20 cellular contexts compared by ENCODE assay signal in genomic region chr4:21032246-21032645, GRCh38.
A peak's percentile ranks its signal among the peaks of the same experiment; 100 is the strongest.
DNase-seq lines count a peak whose midpoint lies in the region; ATAC-seq and TF ChIP-seq lines count a peak whose summit lies in the region.
"Had no signal": no experiment of that assay in that cellular context is flagged by ENCODE, and none has a peak within 500 bp of the region (broad histone marks: within the 10 kb centered on the region; RNA-seq: fewer than 3 reads in every experiment).

No MANE protein-coding gene starts in this region.

- no peak overlapping the region for H4K8ac ChIP-seq in mesenchymal stem cell (ENCODE audit: low read length)

- no peak overlapping the region for H2BK15ac ChIP-seq in mesenchymal stem cell (ENCODE audit: low read depth, poor library complexity, severe bottlenecking)

- no peak overlapping the region for H2BK12ac ChIP-seq in mesenchymal stem cell (ENCODE audit: low read length in 2 of 2)

- H3K36me3 ChIP-seq in mesenchymal stem cell (ENCODE audit: control insufficient read depth in 1 of 2, insufficient read depth in 2 of 2, low read depth in 1 of 2, low read length in 2 of 2) (no peaks in the 10 kb centered on the region), smooth muscle cell (ENCODE audit: low read depth) (no peaks in the 10 kb centered on the region)
- H3K36me3 ChIP-seq: BE2C had no signal

- no peak overlapping the region for H2BK120ac ChIP-seq in mesenchymal stem cell (ENCODE audit: low read depth, low read length)

- no peak overlapping the region for H3K23ac ChIP-seq in mesenchymal stem cell (ENCODE audit: low read length in 2 of 2)

- no CpG with 5 or more reads among the region's 1 CpG for WGBS in mesenchymal stem cell
- WGBS in smooth muscle cell (ENCODE audit: low lambda C conversion rate) = 93% methylated on average over 1 of the region's 1 CpG
- WGBS in right cardiac atrium = 80% methylated on average over 1 of the region's 1 CpG

- H3K79me2 ChIP-seq in smooth muscle cell (ENCODE audit: low read depth) = no peaks in the 10 kb centered on the region

- H3K4me1 ChIP-seq in mesenchymal stem cell (ENCODE audit: control insufficient read depth, insufficient read depth, low read depth, low read length) (no peaks in the 10 kb centered on the region), smooth muscle cell (ENCODE audit: low read depth) (no peaks in the 10 kb centered on the region), right cardiac atrium (ENCODE audit: control insufficient read depth, insufficient read depth, low read length) (no peaks in the 10 kb centered on the region)
- H3K4me1 ChIP-seq: BE2C had no signal

- no peak overlapping the region for H2AFZ ChIP-seq in mesenchymal stem cell (ENCODE audit: low read depth, low read length)
- no peak overlapping the region for H2AFZ ChIP-seq in smooth muscle cell (ENCODE audit: low read depth)

- no peaks in the 10 kb centered on the region for H3K79me1 ChIP-seq in mesenchymal stem cell (replicated peaks; ENCODE audit: low read length, poor library complexity, severe bottlenecking)

- no peak for TF ChIP-seq CTCF in smooth muscle cell (IDR thresholded peaks at IDR 0.05; ENCODE audit: borderline replicate concordance, insufficient read depth, poor library complexity, severe bottlenecking)

- intact Hi-C loops in right cardiac atrium (cut with DNase I) = no loop called here

- H3K9ac ChIP-seq in mesenchymal stem cell (ENCODE audit: low read length) = no peak overlapping the region
- H3K9ac ChIP-seq in smooth muscle cell (ENCODE audit: low read depth) = no peak overlapping the region

- H3K4me3 ChIP-seq in mesenchymal stem cell (ENCODE audit: insufficient read depth in 1 of 2, low read depth in 1 of 2, low read length in 2 of 2) = no peak overlapping the region
- no peak overlapping the region for H3K4me3 ChIP-seq in smooth muscle cell
- no peak overlapping the region for H3K4me3 ChIP-seq in right cardiac atrium (ENCODE audit: low read length)

- H3K4me2 ChIP-seq in mesenchymal stem cell (ENCODE audit: low read length, poor library complexity, severe bottlenecking) (no peak overlapping the region), smooth muscle cell (peak overlapping the region; percentile 8)

- no peak overlapping the region for H2AK5ac ChIP-seq in mesenchymal stem cell (ENCODE audit: low read length, severe bottlenecking)

- no peaks in the 10 kb centered on the region for H4K20me1 ChIP-seq in smooth muscle cell (ENCODE audit: low read depth)

- DNase-seq in HT1080 (ENCODE audit: low read depth) (peak; percentile 24), astrocyte of the hippocampus (ENCODE audit: low read depth, low spot score) (peak; percentile 67), mesenchymal stem cell (peak; percentile 2), smooth muscle cell (lab: John Stamatoyannopoulos, UW; ENCODE audit: unreplicated experiment) (no peak), right cardiac atrium (no peak), NCI-H2227 treated with DMSO at 0.1 percent for 48 hours (lab: John Stamatoyannopoulos, UW) (no peak), A172 (ENCODE audit: low spot score) (no peak)
- DNase-seq: ACHN; BE2C; C1 segment of cervical spinal cord; CD4-positive, CD25-positive, alpha-beta regulatory T cell; CD8-positive, alpha-beta memory T cell; COR-L47; DMS 273 treated with DMSO at 0.1 percent for 48 hours; DMS79; GDM1; GOT3; H7; HFFc6 had no signal

- H3K27me3 ChIP-seq in mesenchymal stem cell (ENCODE audit: control insufficient read depth in 1 of 2, insufficient read depth in 1 of 2, low read length in 2 of 2) (no peaks in the 10 kb centered on the region), smooth muscle cell (ENCODE audit: low read depth) (no peaks in the 10 kb centered on the region), right cardiac atrium (ENCODE audit: control insufficient read depth, insufficient read depth) (no peaks in the 10 kb centered on the region)
- H3K27me3 ChIP-seq: BE2C had no signal

- peaks cover 8% of the 10 kb centered on the region for H3K9me3 ChIP-seq in mesenchymal stem cell (ENCODE audit: control insufficient read depth, low read length)
- no peaks in the 10 kb centered on the region for H3K9me3 ChIP-seq in smooth muscle cell (replicated peaks; ENCODE audit: low read depth)
- H3K9me3 ChIP-seq in right cardiac atrium (ENCODE audit: control insufficient read depth, low read length) = no peaks in the 10 kb centered on the region
- H3K9me3 ChIP-seq: BE2C had no signal

- H3K14ac ChIP-seq in mesenchymal stem cell (ENCODE audit: low read length in 2 of 2) = no peak overlapping the region

- H3K27ac ChIP-seq in mesenchymal stem cell (ENCODE audit: low read length, poor library complexity, severe bottlenecking) (peak overlapping the region; percentile 62), smooth muscle cell (ENCODE audit: low read depth) (no peak overlapping the region), right cardiac atrium (ENCODE audit: low read length) (no peak overlapping the region)

- H2BK5ac ChIP-seq in mesenchymal stem cell (ENCODE audit: low read depth, low read length, poor library complexity, severe bottlenecking) = no peak overlapping the region

- H4K91ac ChIP-seq in mesenchymal stem cell (ENCODE audit: low read length) = no peak overlapping the region

- no peaks in the 10 kb centered on the region for H3F3A ChIP-seq in smooth muscle cell (ENCODE audit: low read depth)

- ATAC-seq in right cardiac atrium = no peak
- ATAC-seq: HCT116 had no signal

- H3K4ac ChIP-seq in mesenchymal stem cell (ENCODE audit: low read depth in 1 of 2, low read length in 2 of 2) = no peak overlapping the region

- H3K18ac ChIP-seq in mesenchymal stem cell (ENCODE audit: low read depth in 1 of 2, low read length in 2 of 2) = no peak overlapping the region

Comparison
In these comparisons a context has a peak if more than half of its experiments do, and no peak if none do; other contexts are left out.
1. DNase-seq: peak in HT1080 (single experiment), astrocyte of the hippocampus (single experiment) and mesenchymal stem cell (single experiment); none in smooth muscle cell (single experiment), right cardiac atrium (0 of 3), NCI-H2227 treated with DMSO at 0.1 percent for 48 hours (single experiment) and A172 (single experiment).